ENCODE assay signal across 8 cellular contexts in the genomic region with DNA sequence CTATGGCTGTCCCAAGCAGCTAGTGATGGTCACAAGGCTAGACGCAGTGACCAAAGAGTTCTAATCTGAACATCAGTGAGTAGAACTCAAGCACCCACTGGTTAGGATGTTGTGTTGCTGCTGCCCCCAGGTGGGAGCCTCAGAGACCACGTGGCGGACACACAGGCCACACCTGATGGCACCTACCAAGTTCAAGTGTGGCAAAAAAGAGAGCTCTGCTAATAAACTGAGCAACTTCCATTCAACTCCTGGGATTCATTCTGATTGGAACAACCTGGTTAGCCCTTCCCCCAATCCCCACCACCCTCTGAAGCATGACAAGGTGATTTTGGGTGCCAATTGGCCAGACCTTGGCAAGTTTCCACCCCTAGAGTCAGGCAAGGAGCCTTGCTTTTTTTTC. TPM values are rescaled to one million over a fixed set of nuclear protein-coding genes. Genes with fewer than 3 reads are reported as not detected.
A peak's percentile ranks its signal among the peaks of the same experiment; 100 is the strongest.
DNase-seq lines count a peak whose midpoint lies in the region; ATAC-seq and TF ChIP-seq lines count a peak whose summit lies in the region.

No MANE protein-coding gene starts in this region.

- no peaks in the 10 kb centered on the region for H3K9me3 ChIP-seq in CD4-positive, alpha-beta T cell (ENCODE audit: control insufficient read depth, low read length)
- H3K9me3 ChIP-seq in HCT116 (ENCODE audit: control insufficient read depth in 1 of 2, insufficient read depth in 1 of 2, low read depth in 1 of 2, low read length in 2 of 2), result no peaks in the 10 kb centered on the region
- no peaks in the 10 kb centered on the region for H3K9me3 ChIP-seq in colonic mucosa

- peaks cover 11% of the 10 kb centered on the region for H3K36me3 Mint-ChIP-seq in CD4-positive, alpha-beta T cell (ENCODE audit: low read depth)

- no peak for ATAC-seq in CD4-positive, alpha-beta T cell (ENCODE audit: poor library complexity)
- no peak for ATAC-seq in HCT116
- no peak for ATAC-seq in GM21529 (IDR thresholded peaks at IDR 0.05; ENCODE audit: unreplicated experiment)
- ATAC-seq in HG03135 (IDR thresholded peaks at IDR 0.05; ENCODE audit: unreplicated experiment), result no peak

- TF ChIP-seq CTCF in CD4-positive, alpha-beta T cell (IDR thresholded peaks at IDR 0.05), result peak; percentile 39
- TF ChIP-seq CTCF in HCT116 (IDR thresholded peaks at IDR 0.05 in 2 of 3, conservative IDR thresholded peaks at IDR 0.05 in 1 of 3; ENCODE audit: borderline replicate concordance in 1 of 3, insufficient read depth in 1 of 3, low read depth in 2 of 3, low read length in 2 of 3) (peak; percentile 9 to 43 (median 42); a peak in 4 of 6 replicates), colonic mucosa (IDR thresholded peaks at IDR 0.05) (no peak)

- H2AFZ ChIP-seq in HCT116 (ENCODE audit: low read depth, low read length, poor library complexity, severe bottlenecking), result no peak overlapping the region

- CTCF ChIA-PET in CD4-positive, alpha-beta T cell (lab: Charles Lee), result interaction anchor here (2.0 kb wide), 1 partner anchor 56 kb away, joined by 7 read pairs; no protein-coding TSS in a partner anchor
- CTCF ChIA-PET in HCT116 (lab: Charles Lee), result interaction anchor here (1.2 to 2.1 kb wide), 5 partner anchors 59 to 273 kb away, joined by 3 to 13 read pairs (median 4); no protein-coding TSS in a partner anchor

- no TSS peak for BruUV-seq in HCT116 (replicated peaks; lab: Mats Ljungman, UMichigan)

- H3K27ac ChIP-seq in CD4-positive, alpha-beta T cell (ENCODE audit: low read depth, low read length), result peak overlapping the region; percentile 16
- H3K27ac ChIP-seq in HCT116 (ENCODE audit: low read depth, low read length) (peak overlapping the region; percentile 77), colonic mucosa (no peak overlapping the region)

- peak overlapping the region; percentile 91 for H3K27ac Mint-ChIP-seq in CD4-positive, alpha-beta T cell

- H3K27me3 ChIP-seq in CD4-positive, alpha-beta T cell (ENCODE audit: control insufficient read depth, insufficient read depth, low read length), result no peaks in the 10 kb centered on the region
- no peaks in the 10 kb centered on the region for H3K27me3 ChIP-seq in HCT116 (ENCODE audit: insufficient read depth, low read length)
- no peaks in the 10 kb centered on the region for H3K27me3 ChIP-seq in colonic mucosa

- H4K20me1 ChIP-seq in HCT116 (ENCODE audit: insufficient read depth), result no peaks in the 10 kb centered on the region

- RAD21 ChIA-PET in HCT116 (lab: Charles Lee; ENCODE audit: low non-redundant PET in 1 of 2, low total read pairs in 2 of 2, uncharacterized antibody in 2 of 2, unreplicated experiment in 2 of 2), result interaction anchor here in 1 of 2 experiments (0.9 kb wide), 1 partner anchor 117 kb away, joined by 3 read pairs; no protein-coding TSS in a partner anchor

- POLR2A ChIA-PET in CD4-positive, alpha-beta T cell (lab: Charles Lee), result interaction anchor here (0.5 to 7.0 kb wide), 10 partner anchors 10 to 378 kb away, joined by 3 to 68 read pairs (median 5); partner anchors contain the start of gene ARHGAP17
- POLR2A ChIA-PET in HCT116 (lab: Charles Lee), result interaction anchor here (0.8 kb wide), 1 partner anchor 12 kb away, joined by 3 read pairs; no protein-coding TSS in a partner anchor

- H3K27me3 Mint-ChIP-seq in CD4-positive, alpha-beta T cell, result no peaks in the 10 kb centered on the region

- H3K36me3 ChIP-seq in HCT116 (ENCODE audit: control insufficient read depth in 1 of 2, insufficient read depth in 2 of 2, low read length in 2 of 2), result no peaks in the 10 kb centered on the region
- H3K36me3 ChIP-seq in colonic mucosa, result no peaks in the 10 kb centered on the region

- no peaks in the 10 kb centered on the region for H3K9me3 Mint-ChIP-seq in CD4-positive, alpha-beta T cell

- peaks cover 52% of the 10 kb centered on the region for H3K4me1 Mint-ChIP-seq in CD4-positive, alpha-beta T cell (ENCODE audit: low read depth)

- peak; percentile 19 to 55 (median 39) for DNase-seq in CD4-positive, alpha-beta T cell
- no peak for DNase-seq in HCT116 (ENCODE audit: low read depth, low spot score)
- peak; percentile 38 to 41 for DNase-seq in activated CD4-positive, alpha-beta T cell treated with anti-CD3 and anti-CD28 coated beads for 4 hours
- DNase-seq in germinal center (ENCODE audit: low spot score), result peak; percentile 64
- DNase-seq in colonic mucosa, result no peak
- no peak for DNase-seq in NOMO-1 (lab: John Stamatoyannopoulos, UW; ENCODE audit: unreplicated experiment in 2 of 2)

- peaks cover 23% of the 10 kb centered on the region for H3K79me2 ChIP-seq in HCT116 (ENCODE audit: insufficient read depth, low read length)

- H3K9ac ChIP-seq in HCT116 (ENCODE audit: low read length) (peak overlapping the region; percentile 88; the same call in 1 of the 2 replicates), colonic mucosa (ENCODE audit: low read depth in 2 of 2, low read length in 2 of 2) (no peak overlapping the region)

- intact Hi-C loops in CD4-positive, alpha-beta T cell (cut with DNase I, micrococcal nuclease), result loop anchor here in 1 of 2 experiments (10.0 kb wide), 1 partner anchor 153 kb away; no protein-coding TSS in a partner anchor
- intact Hi-C loops in HCT116 (cut with micrococcal nuclease), result loop anchor here (5.0 kb wide), 1 partner anchor 591 kb away; no protein-coding TSS in a partner anchor
- intact Hi-C loops in colonic mucosa (cut with DNase I), result loop anchor here (5.0 kb wide), 1 partner anchor 41 kb away; no protein-coding TSS in a partner anchor

- peaks cover 37 to 54% of the 10 kb centered on the region in 2 experiments for H3K4me1 ChIP-seq in HCT116 (ENCODE audit: control insufficient read depth in 1 of 2, insufficient read depth in 2 of 2, low read length in 2 of 2)
- peaks cover 23% of the 10 kb centered on the region for H3K4me1 ChIP-seq in colonic mucosa

- H3K4me3 ChIP-seq in HCT116 (replicated peaks in 1 of 2; ENCODE audit: low read depth in 1 of 2, low read length in 2 of 2) (peak overlapping the region in 1 of 2 experiments; percentile 92; a peak in 3 of 4 replicates), colonic mucosa (no peak overlapping the region)

- H3K9me2 ChIP-seq in HCT116 (ENCODE audit: insufficient read depth), result no peaks in the 10 kb centered on the region

- TF ChIP-seq RAD21 in HCT116 (IDR thresholded peaks at IDR 0.05; ENCODE audit: low read depth), result peak; percentile 36; the same call in 1 of the 2 replicates

- peak overlapping the region; percentile 94 for H3K4me2 ChIP-seq in HCT116 (ENCODE audit: low read length)

- H3K4me3 Mint-ChIP-seq in CD4-positive, alpha-beta T cell, result peak overlapping the region; percentile 98

- no peak for TF ChIP-seq POLR2A in HCT116 (IDR thresholded peaks at IDR 0.05; ENCODE audit: borderline replicate concordance, extremely low read depth, insufficient read depth, insufficient read length)

TF ChIP-seq in HCT116, 20 proteins besides CTCF, POLR2A, EP300 and RAD21:
- TF ChIP-seq SRF (IDR thresholded peaks at IDR 0.05; ENCODE audit: low read depth), result no peak
- no peak for TF ChIP-seq CEBPB (IDR thresholded peaks at IDR 0.05; ENCODE audit: low read depth)
- TF ChIP-seq ZNF274 (IDR thresholded peaks at IDR 0.05; ENCODE audit: low read depth, low read length), result no peak
- TF ChIP-seq, protein P1, sequence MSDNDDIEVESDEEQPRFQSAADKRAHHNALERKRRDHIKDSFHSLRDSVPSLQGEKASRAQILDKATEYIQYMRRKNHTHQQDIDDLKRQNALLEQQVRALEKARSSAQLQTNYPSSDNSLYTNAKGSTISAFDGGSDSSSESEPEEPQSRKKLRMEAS (IDR thresholded peaks at IDR 0.05), result 0 out of 2 replicates have a peak, but pooled peaks have one; percentile 17
- no peak for TF ChIP-seq JUND (IDR thresholded peaks at IDR 0.05)
- no peak for TF ChIP-seq SIN3A (IDR thresholded peaks at IDR 0.05; ENCODE audit: low read depth)
- TF ChIP-seq, protein P2, sequence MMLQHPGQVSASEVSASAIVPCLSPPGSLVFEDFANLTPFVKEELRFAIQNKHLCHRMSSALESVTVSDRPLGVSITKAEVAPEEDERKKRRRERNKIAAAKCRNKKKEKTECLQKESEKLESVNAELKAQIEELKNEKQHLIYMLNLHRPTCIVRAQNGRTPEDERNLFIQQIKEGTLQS (IDR thresholded peaks at IDR 0.05), result no peak

RNA-seq across cellular contexts. Expression of gene LCMT1, which starts 3.5 kb away (rescaled TPM):
- 10 to 100 TPM; 22.5 to 28.2 TPM for total RNA-seq in CD4-positive, alpha-beta T cell
- total RNA-seq in HCT116 (2021; ENCODE audit: unreplicated experiment) (52.4 TPM), colonic mucosa (10 to 100 TPM; 46.9 to 47.6 TPM)
- polyA plus RNA-seq in HCT116 (2012), result 56.7 and 66.9 TPM in 2 replicates

Comparison
In these comparisons a context has a peak if more than half of its experiments do, and no peak if none do; other contexts are left out.
1. DNase-seq: peak in CD4-positive, alpha-beta T cell (10 of 10), activated CD4-positive, alpha-beta T cell treated with anti-CD3 and anti-CD28 coated beads for 4 hours (2 of 2) and germinal center (single experiment); none in HCT116 (single experiment), colonic mucosa (single experiment) and NOMO-1 (0 of 2).